ENCODE assay signal across 19 cellular contexts in the genomic region with DNA sequence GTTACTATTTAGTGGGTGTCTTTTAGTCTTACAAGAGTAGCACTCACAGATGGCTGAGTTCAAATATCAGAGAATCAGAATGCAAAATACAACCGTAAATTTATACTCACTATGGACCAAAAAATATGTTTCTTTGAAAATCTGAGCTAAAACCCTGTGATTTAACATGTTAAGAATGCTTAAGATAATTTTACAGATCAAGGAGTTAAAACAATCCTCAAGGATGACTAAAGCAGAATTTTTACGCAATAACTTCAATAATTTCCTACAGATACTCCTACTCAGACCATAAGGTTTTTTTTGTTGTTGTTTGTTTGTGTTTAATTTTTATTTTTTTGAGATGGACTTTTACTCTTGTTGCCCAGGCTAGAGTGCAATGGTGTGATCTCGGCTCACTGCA. TPM values are rescaled to one million over a fixed set of nuclear protein-coding genes. Genes with fewer than 3 reads are reported as not detected.
DNase-seq lines count a peak whose midpoint lies in the region; ATAC-seq and TF ChIP-seq lines count a peak whose summit lies in the region.
"Had no signal": no experiment of that assay in that cellular context is flagged by ENCODE, and none has a peak within 500 bp of the region (broad histone marks: within the 10 kb centered on the region; RNA-seq: fewer than 3 reads in every experiment).

No MANE protein-coding gene starts in this region.

- H3K9me2 ChIP-seq in GM23338 (ENCODE audit: insufficient read depth) = no peaks in the 10 kb centered on the region

- no peaks in the 10 kb centered on the region for H3K36me3 ChIP-seq in IMR-90 (ENCODE audit: control insufficient read depth, insufficient read depth, low read length)
- no peaks in the 10 kb centered on the region for H3K36me3 ChIP-seq in GM23338 (ENCODE audit: insufficient read depth)

- no peaks in the 10 kb centered on the region for H3F3A ChIP-seq in GM23338 (replicated peaks; ENCODE audit: low read depth)

- in situ Hi-C loops in IMR-90 (cut with MboI; ENCODE audit: low sequenced_read_pairs) = no loop called here

- H2AK5ac ChIP-seq in IMR-90 (ENCODE audit: low read depth, low read length) = no peak overlapping the region

- H3K4me3 ChIP-seq in AG04449 (ENCODE audit: low read depth, low read length) (no peak overlapping the region), IMR-90 (ENCODE audit: insufficient read depth, low read depth, low read length) (no peak overlapping the region), cardiac fibroblast (replicated peaks in 1 of 2; ENCODE audit: low read depth in 2 of 2, low read length in 2 of 2) (no peak overlapping the region), GM23338 (no peak overlapping the region)

- H2BK15ac ChIP-seq in IMR-90 (ENCODE audit: low read depth, low read length) = no peak overlapping the region

- H3K9me3 Mint-ChIP-seq in GM23338 = no peaks in the 10 kb centered on the region
- peaks cover 5% of the 10 kb centered on the region for H3K9me3 Mint-ChIP-seq in progenitor cell of endocrine pancreas (ENCODE audit: low read depth)
- H3K9me3 Mint-ChIP-seq: HFFc6 had no signal

- H3K36me3 Mint-ChIP-seq in GM23338 (ENCODE audit: low read depth) = no peaks in the 10 kb centered on the region
- H3K36me3 Mint-ChIP-seq in progenitor cell of endocrine pancreas (ENCODE audit: insufficient read depth) = no peaks in the 10 kb centered on the region

- no peak overlapping the region for H3K4me3 Mint-ChIP-seq in GM23338
- H3K4me3 Mint-ChIP-seq in progenitor cell of endocrine pancreas (ENCODE audit: low read depth) = no peak overlapping the region
- H3K4me3 Mint-ChIP-seq: HFFc6 had no signal

- no peak overlapping the region for H4K5ac ChIP-seq in IMR-90 (ENCODE audit: low read depth, low read length)

- no peak overlapping the region for H4K91ac ChIP-seq in IMR-90 (ENCODE audit: insufficient read depth, low read depth, low read length)

- dilution Hi-C loops in IMR-90 (cut with HindIII; ENCODE audit: low sequenced_read_pairs, unreplicated experiment) = no loop called here

- H3K27me3 Mint-ChIP-seq in GM23338 (ENCODE audit: insufficient read depth, low read depth, poor library complexity) (no peaks in the 10 kb centered on the region), progenitor cell of endocrine pancreas (no peaks in the 10 kb centered on the region)

- no peaks in the 10 kb centered on the region for H3K79me1 ChIP-seq in IMR-90 (ENCODE audit: low read depth in 1 of 2, low read length in 2 of 2)

- H3K27ac ChIP-seq in IMR-90 (ENCODE audit: insufficient read depth, low read length) (no peak overlapping the region), GM23338 (ENCODE audit: low read depth) (no peak overlapping the region)
- H3K27ac ChIP-seq: KMS-11 had no signal

- intact Hi-C loops in IMR-90 (cut with micrococcal nuclease) = no loop called here

- H2AFZ ChIP-seq in IMR-90 (replicated peaks; ENCODE audit: low read length, poor library complexity) = no peak overlapping the region
- no peak overlapping the region for H2AFZ ChIP-seq in GM23338

- CTCF ChIA-PET in AG04449 (lab: Yijun Ruan, JAX) = no interaction called here
- CTCF ChIA-PET in IMR-90 (lab: Yijun Ruan, JAX) = no interaction called here

- no peak for TF ChIP-seq CTCF in AG04449 (IDR thresholded peaks at IDR 0.05; ENCODE audit: insufficient read depth, low read length, missing control alignments)
- no peak for TF ChIP-seq CTCF in IMR-90 (conservative IDR thresholded peaks at IDR 0.05; ENCODE audit: low read depth, low read length)
- no peak for TF ChIP-seq CTCF in cardiac fibroblast (IDR thresholded peaks at IDR 0.05; ENCODE audit: low read depth, low read length)
- no peak for TF ChIP-seq CTCF in GM23338 (conservative IDR thresholded peaks at IDR 0.05; ENCODE audit: low read depth in 2 of 2)
- no peak for TF ChIP-seq CTCF in progenitor cell of endocrine pancreas (IDR thresholded peaks at IDR 0.05; ENCODE audit: unreplicated experiment)

- no peak overlapping the region for H2BK5ac ChIP-seq in IMR-90 (ENCODE audit: low read depth, low read length, poor library complexity, severe bottlenecking)

- H4K20me1 ChIP-seq in IMR-90 (ENCODE audit: insufficient read depth, low read length) (no peaks in the 10 kb centered on the region), GM23338 (replicated peaks; ENCODE audit: insufficient read depth) (no peaks in the 10 kb centered on the region)

- H2AK9ac ChIP-seq in IMR-90 (replicated peaks; ENCODE audit: low read depth, low read length, poor library complexity) = no peak overlapping the region

- POLR2A ChIA-PET in AG04449 (lab: Yijun Ruan, JAX) = no interaction called here
- POLR2A ChIA-PET in IMR-90 (lab: Charles Lee; ENCODE audit: unreplicated experiment) = no interaction called here

- peak; percentile 46 for ATAC-seq in IMR-90 (ENCODE audit: low read depth)
- ATAC-seq in GM23338 = no peak
- ATAC-seq: HepG2 had no signal

- H3K27me3 ChIP-seq in IMR-90 (ENCODE audit: control insufficient read depth, insufficient read depth, low read length) = no peaks in the 10 kb centered on the region
- no peaks in the 10 kb centered on the region for H3K27me3 ChIP-seq in GM23338 (ENCODE audit: insufficient read depth)

- no peak overlapping the region for H4K8ac ChIP-seq in IMR-90 (ENCODE audit: low read depth in 2 of 2, low read length in 2 of 2)

- H3K18ac ChIP-seq in IMR-90 (ENCODE audit: low read depth, low read length) = no peak overlapping the region

- DNase-seq in AG04449 (ENCODE audit: low read depth, low spot score) (peak; percentile 16), IMR-90 (peak; percentile 1), cardiac fibroblast (ENCODE audit: low read depth in 2 of 2) (peak; percentile 8 to 46), iris pigment epithelial cell (ENCODE audit: low read depth) (peak; percentile 54), GM23338 (ENCODE audit: low spot score) (no peak), iPS-NIHi11 (ENCODE audit: low spot score) (no peak), nucleus accumbens (lab: John Stamatoyannopoulos, UW) (no peak), progenitor cell of endocrine pancreas (ENCODE audit: low spot score, unreplicated experiment) (no peak)
- DNase-seq: C1 segment of cervical spinal cord, DMS 273 treated with DMSO at 0.1 percent for 48 hours, HFFc6, NCI-H1092, NCI-H146, NCI-H2081, NCI-H510A treated with DMSO at 0.1 percent for 48 hours, NCI-H82, SIG-M5 had no signal

- no CpG with 5 or more reads among the region's 3 CpGs for WGBS in IMR-90 (ENCODE audit: extremely low coverage in 2 of 2, insufficient read length in 1 of 2), 2 experiments

- H3K4me2 ChIP-seq in IMR-90 (ENCODE audit: low read depth, low read length) (no peak overlapping the region), GM23338 (no peak overlapping the region)
- H3K4me2 ChIP-seq: KMS-11 had no signal

- H3K4me1 ChIP-seq in IMR-90 (ENCODE audit: control insufficient read depth, insufficient read depth, low read length) (no peaks in the 10 kb centered on the region), GM23338 (ENCODE audit: insufficient read depth) (no peaks in the 10 kb centered on the region)

- no peak overlapping the region for H2BK120ac ChIP-seq in IMR-90 (ENCODE audit: low read depth, low read length)

- H3K4me1 Mint-ChIP-seq in GM23338 (no peaks in the 10 kb centered on the region), progenitor cell of endocrine pancreas (ENCODE audit: low read depth) (peaks cover 26% of the 10 kb centered on the region)

- H3K23ac ChIP-seq in IMR-90 (ENCODE audit: low read depth, low read length) = no peak overlapping the region

- H3K4ac ChIP-seq in IMR-90 (ENCODE audit: low read depth, low read length) = no peak overlapping the region

- H3K9me3 ChIP-seq in IMR-90 (ENCODE audit: control insufficient read depth, insufficient read depth, low read length) = no peaks in the 10 kb centered on the region

- no peaks in the 10 kb centered on the region for H3K79me2 ChIP-seq in GM23338 (replicated peaks; ENCODE audit: insufficient read depth)

- H3K14ac ChIP-seq in IMR-90 (replicated peaks; ENCODE audit: low read depth, low read length) = no peak overlapping the region

- no peaks in the 10 kb centered on the region for H3K9me1 ChIP-seq in IMR-90 (ENCODE audit: insufficient read depth, low read length)

- TF ChIP-seq RAD21 in IMR-90 (IDR thresholded peaks at IDR 0.05; ENCODE audit: low read length) = no peak

- H3K56ac ChIP-seq in IMR-90 (ENCODE audit: extremely low read depth, insufficient read depth, low read length) = no peak overlapping the region

- H3K27ac Mint-ChIP-seq in GM23338 (no peak overlapping the region), progenitor cell of endocrine pancreas (no peak overlapping the region)
- H3K27ac Mint-ChIP-seq: HFFc6 had no signal

- no peak for TF ChIP-seq POLR2A in IMR-90 (IDR thresholded peaks at IDR 0.05; ENCODE audit: low read depth, low read length)

- H3K9ac ChIP-seq in IMR-90 (ENCODE audit: low read depth, low read length) = no peak overlapping the region
- H3K9ac ChIP-seq: KMS-11 had no signal

- no TSS peak for BruUV-seq in IMR-90 (replicated peaks; lab: Mats Ljungman, UMichigan)

- no peak overlapping the region for H2BK20ac ChIP-seq in IMR-90 (ENCODE audit: low read depth, low read length)

TF ChIP-seq in IMR-90, 13 proteins besides CTCF, POLR2A, EP300 and RAD21:
- no peak for TF ChIP-seq NFE2L2 (IDR thresholded peaks at IDR 0.05; ENCODE audit: low read depth, low read length)
- TF ChIP-seq CEBPB (IDR thresholded peaks at IDR 0.05; ENCODE audit: low read depth, low read length) = peak; percentile 20; the same call in 1 of the 2 replicates
- TF ChIP-seq MAZ (IDR thresholded peaks at IDR 0.05; ENCODE audit: borderline replicate concordance, low read depth, low read length) = no peak

TF ChIP-seq in GM23338, 12 proteins besides CTCF, POLR2A, EP300 and RAD21 (continues in another document):
- no peak for TF ChIP-seq NANOG (IDR thresholded peaks at IDR 0.05; ENCODE audit: borderline replicate concordance)
- no peak for TF ChIP-seq POLR2AphosphoS5 (IDR thresholded peaks at IDR 0.05; ENCODE audit: low read depth)
- TF ChIP-seq EZH2phosphoT487 (IDR thresholded peaks at IDR 0.05; ENCODE audit: unreplicated experiment) = no peak
- TF ChIP-seq EZH2 (IDR thresholded peaks at IDR 0.05; ENCODE audit: low read depth, unreplicated experiment) = no peak
- TF ChIP-seq JUNB (IDR thresholded peaks at IDR 0.05; ENCODE audit: unreplicated experiment) = no peak
- no peak for TF ChIP-seq STAT1 (IDR thresholded peaks at IDR 0.05; ENCODE audit: unreplicated experiment)
- no peak for TF ChIP-seq CREB1 (CRISPR knock-in tag; IDR thresholded peaks at IDR 0.05; ENCODE audit: low read depth)
- no peak for TF ChIP-seq ZNF331 (CRISPR knock-in tag; IDR thresholded peaks at IDR 0.05; ENCODE audit: low read depth)

RNA-seq across cellular contexts. Expression of a gene that starts 47.9 kb away (rescaled TPM):
- 30.8 and 44.2 TPM in 2 replicates for total RNA-seq in IMR-90 (2012; rRNA removed)
- polyA plus RNA-seq in IMR-90 (2012; rRNA removed) = 18.1 and 21.8 TPM in 2 replicates
- 6.1 and 9.9 TPM in 2 replicates for polyA plus RNA-seq in IMR-90 (2012; cell fraction: cytosol; rRNA removed)
- 6.3 and 15.2 TPM in 2 replicates for polyA plus RNA-seq in IMR-90 (2012; cell fraction: nucleus; rRNA removed; ENCODE audit: low replicate concordance)
- 66.9 and 69.4 TPM in 2 replicates for total RNA-seq in GM23338 (2014; rRNA removed; shearing (Covaris generic))
- polyA plus RNA-seq in GM23338 (2016; fragmentation: Nextera tagmentation; extraction: Ambion mirVana) = 32.1 and 32.5 TPM in 2 replicates
- 57.6 TPM in 2 replicates for total RNA-seq in progenitor cell of endocrine pancreas

Comparison
In these comparisons a context has a peak if more than half of its experiments do, and no peak if none do; other contexts are left out.
1. DNase-seq: peak in AG04449 (single experiment), IMR-90 (single experiment), cardiac fibroblast (2 of 2) and iris pigment epithelial cell (single experiment); none in GM23338 (single experiment), iPS-NIHi11 (single experiment), nucleus accumbens (0 of 56) and progenitor cell of endocrine pancreas (single experiment).